In the genomic region with DNA sequence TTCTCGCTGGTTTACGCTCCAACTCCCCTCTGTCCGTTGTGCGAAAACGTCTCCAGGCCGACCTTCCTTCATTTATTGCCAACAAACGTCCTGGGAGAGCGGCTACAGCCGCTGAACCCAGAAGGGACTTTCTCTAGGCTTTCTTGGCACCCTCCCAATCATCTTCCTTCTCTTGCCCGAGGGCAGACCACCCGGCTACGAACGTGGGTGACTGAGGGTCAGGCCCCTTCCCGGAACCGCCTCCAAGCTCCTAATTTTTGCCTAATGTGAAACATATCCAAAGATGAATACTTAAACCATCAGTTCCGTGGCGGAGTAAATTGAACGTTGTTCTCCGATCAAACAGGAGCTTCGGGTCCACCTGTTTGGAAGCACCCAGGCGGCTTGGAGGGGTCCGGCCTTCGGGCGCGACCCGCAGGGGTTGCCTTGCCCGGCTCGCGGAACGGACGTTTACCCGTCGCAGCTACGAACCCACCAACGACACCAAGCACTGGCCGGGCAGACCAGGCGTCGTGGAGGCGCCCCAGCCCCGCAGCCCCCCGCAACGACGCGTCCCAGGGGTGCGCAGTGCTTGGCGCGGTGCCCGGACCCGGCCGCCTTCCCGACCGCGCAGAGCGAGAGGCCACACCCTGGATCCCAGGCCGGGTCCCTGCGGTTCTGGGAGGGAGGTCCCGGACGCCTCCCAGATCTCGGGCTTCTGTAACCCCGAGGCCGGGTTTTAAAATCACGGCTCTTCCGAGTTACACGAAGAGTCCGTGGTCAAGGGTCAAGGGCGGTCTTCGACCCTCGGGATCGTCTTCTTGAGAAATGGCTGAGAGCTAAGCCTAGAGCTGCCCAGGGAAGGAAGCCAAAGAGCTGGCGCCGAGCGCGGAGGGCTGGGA, we compare ENCODE assay signal across 9 cellular contexts. TPM values are rescaled to one million over a fixed set of nuclear protein-coding genes. Genes with fewer than 3 reads are reported as not detected.
A peak's percentile ranks its signal among the peaks of the same experiment; 100 is the strongest.
DNase-seq lines count a peak whose midpoint lies in the region; ATAC-seq and TF ChIP-seq lines count a peak whose summit lies in the region.
"Not testable (repeated sequence)": the region's sequence is repeated elsewhere in the genome, so short reads cannot be mapped to it uniquely, and the experiment has no call there.
"Had no signal": no experiment of that assay in that cellular context is flagged by ENCODE, and none has a peak within 500 bp of the region (broad histone marks: within the 10 kb centered on the region; RNA-seq: fewer than 3 reads in every experiment).

No MANE protein-coding gene starts in this region.

- not testable (repeated sequence) for TF ChIP-seq POLR2A in breast epithelium (IDR thresholded peaks at IDR 0.05)

- H3K4me3 ChIP-seq in breast epithelium = peak overlapping the region in 2 of 3 donors; percentile 29 to 72

- H3K27ac ChIP-seq in CD4-positive, alpha-beta T cell (ENCODE audit: low read depth, low read length); breast epithelium: not testable (repeated sequence)

- peaks cover 18% of the 10 kb centered on the region for H3K27me3 ChIP-seq in CD4-positive, alpha-beta T cell (ENCODE audit: control insufficient read depth, insufficient read depth, low read length)
- not testable (repeated sequence) for H3K27me3 ChIP-seq in breast epithelium

- not testable (repeated sequence) for H3K4me1 Mint-ChIP-seq in CD4-positive, alpha-beta T cell (ENCODE audit: low read depth); WTC11; stimulated activated naive CD8-positive, alpha-beta T cell treated with anti-CD3 and anti-CD28 coated beads, Interleukin-15, Interleukin-2, amounts not matched to agents 100 ng/mL and 50 ng/mL, for 24 hours (ENCODE audit: low read depth)
- H3K4me1 Mint-ChIP-seq in naive thymus-derived CD8-positive, alpha-beta T cell = peaks cover 5 to 17% (median 9%) of the 10 kb centered on the region in 4 donors

- not testable (repeated sequence) for ATAC-seq in CD4-positive, alpha-beta T cell (ENCODE audit: poor library complexity)
- ATAC-seq in GM21423 (IDR thresholded peaks at IDR 0.05; ENCODE audit: unreplicated experiment) (peak; percentile 13), HG03378 (IDR thresholded peaks at IDR 0.05; ENCODE audit: unreplicated experiment) (peak; percentile 27), WTC11 (peak; percentile 32), left ventricle myocardium superior (peak; percentile 28)
- peak; percentile 3 to 22 for ATAC-seq in naive thymus-derived CD8-positive, alpha-beta T cell

- peak in 1 of 10 experiments; percentile 3 for DNase-seq in CD4-positive, alpha-beta T cell
- DNase-seq in WTC11 (ENCODE audit: low spot score); breast epithelium (ENCODE audit: low spot score in 2 of 2); left ventricle myocardium superior: not testable (repeated sequence)
- DNase-seq in naive thymus-derived CD8-positive, alpha-beta T cell = peak in 1 of 10 donors; percentile 18

- intact Hi-C loops in CD4-positive, alpha-beta T cell (cut with DNase I, micrococcal nuclease); breast epithelium (cut with DNase I; ENCODE audit: low total_unique reads); left ventricle myocardium superior (cut with micrococcal nuclease): not testable (repeated sequence)

- peak overlapping the region; percentile 66 for H3K4me3 Mint-ChIP-seq in CD4-positive, alpha-beta T cell
- peak overlapping the region; percentile 54 for H3K4me3 Mint-ChIP-seq in WTC11
- H3K4me3 Mint-ChIP-seq in naive thymus-derived CD8-positive, alpha-beta T cell = peak overlapping the region in 9 of 10 donors; percentile 41 to 79 (median 69)
- peak overlapping the region; percentile 75 for H3K4me3 Mint-ChIP-seq in stimulated activated naive CD8-positive, alpha-beta T cell treated with anti-CD3 and anti-CD28 coated beads, Interleukin-15, Interleukin-2, amounts not matched to agents 100 ng/mL and 50 ng/mL, for 24 hours

- CTCF ChIA-PET in CD4-positive, alpha-beta T cell (lab: Charles Lee); WTC11 (lab: Charles Lee): not testable (repeated sequence)

- not testable (repeated sequence) for H3K9me3 ChIP-seq in CD4-positive, alpha-beta T cell (ENCODE audit: control insufficient read depth, low read length); breast epithelium

- H3K9me3 Mint-ChIP-seq in CD4-positive, alpha-beta T cell; WTC11; naive thymus-derived CD8-positive, alpha-beta T cell; stimulated activated naive CD8-positive, alpha-beta T cell treated with anti-CD3 and anti-CD28 coated beads, Interleukin-15, Interleukin-2, amounts not matched to agents 100 ng/mL and 50 ng/mL, for 24 hours: not testable (repeated sequence)

- not testable (repeated sequence) for H3K27ac Mint-ChIP-seq in CD4-positive, alpha-beta T cell; WTC11; naive thymus-derived CD8-positive, alpha-beta T cell; stimulated activated naive CD8-positive, alpha-beta T cell treated with anti-CD3 and anti-CD28 coated beads, Interleukin-15, Interleukin-2, amounts not matched to agents 100 ng/mL and 50 ng/mL, for 24 hours

- not testable (repeated sequence) for TF ChIP-seq CTCF in CD4-positive, alpha-beta T cell (IDR thresholded peaks at IDR 0.05); WTC11 (IDR thresholded peaks at IDR 0.05); breast epithelium (IDR thresholded peaks at IDR 0.05)

- not testable (repeated sequence) for H3K36me3 ChIP-seq in breast epithelium

- not testable (repeated sequence) for H3K4me1 ChIP-seq in breast epithelium

- not testable (repeated sequence) for H3K36me3 Mint-ChIP-seq in CD4-positive, alpha-beta T cell (ENCODE audit: low read depth); WTC11; naive thymus-derived CD8-positive, alpha-beta T cell; stimulated activated naive CD8-positive, alpha-beta T cell treated with anti-CD3 and anti-CD28 coated beads, Interleukin-15, Interleukin-2, amounts not matched to agents 100 ng/mL and 50 ng/mL, for 24 hours (ENCODE audit: low read depth)

- H3K27me3 Mint-ChIP-seq in CD4-positive, alpha-beta T cell = peaks cover 16% of the 10 kb centered on the region
- H3K27me3 Mint-ChIP-seq in WTC11 (ENCODE audit: low read depth) = peaks cover 90% of the 10 kb centered on the region
- peaks cover 3 to 24% (median 17%) of the 10 kb centered on the region in 5 donors for H3K27me3 Mint-ChIP-seq in naive thymus-derived CD8-positive, alpha-beta T cell
- H3K27me3 Mint-ChIP-seq in stimulated activated naive CD8-positive, alpha-beta T cell treated with anti-CD3 and anti-CD28 coated beads, Interleukin-15, Interleukin-2, amounts not matched to agents 100 ng/mL and 50 ng/mL, for 24 hours = peaks cover 16% of the 10 kb centered on the region

- POLR2A ChIA-PET in CD4-positive, alpha-beta T cell (lab: Charles Lee); WTC11 (lab: Charles Lee); naive thymus-derived CD8-positive, alpha-beta T cell (lab: Charles Lee): not testable (repeated sequence)

RNA-seq across cellular contexts. Expression of gene FOXD4L1, which starts 4.0 kb away (rescaled TPM):
- not detected for total RNA-seq in CD4-positive, alpha-beta T cell
- total RNA-seq in WTC11 (2021) (0.09 TPM in 1 of 3 replicates, not detected in the others), breast epithelium (under 1 TPM in 2 of 3 donors, not detected in 1; 0.16 to 0.44 TPM), left ventricle myocardium superior (not detected)
- total RNA-seq in naive thymus-derived CD8-positive, alpha-beta T cell = under 1 TPM; 0.21 to 0.41 TPM
- not detected for polyA plus RNA-seq in naive thymus-derived CD8-positive, alpha-beta T cell
- total RNA-seq: vagina had no signal
